ENCODE assay signal across 10 cellular contexts in genomic region chr14:73290279-73290678, GRCh38. TPM values are rescaled to one million over a fixed set of nuclear protein-coding genes. Genes with fewer than 3 reads are reported as not detected.
DNase-seq lines count a peak whose midpoint lies in the region; ATAC-seq and TF ChIP-seq lines count a peak whose summit lies in the region.
"Had no signal": no experiment of that assay in that cellular context is flagged by ENCODE, and none has a peak within 500 bp of the region (broad histone marks: within the 10 kb centered on the region; RNA-seq: fewer than 3 reads in every experiment).

No MANE protein-coding gene starts in this region.

- no peak overlapping the region for H3K4me3 Mint-ChIP-seq in activated T-helper 2 cell treated with anti-CD3 and anti-CD28 coated beads, Interferon-gamma antibody, Interleukin-2, Interleukin-4, amounts not matched to agents 10 μg/mL and 5 μg/mL and 100 μg/mL, durations not matched to agents 14 hours and 24 hours and 36 hours (ENCODE audit: low read depth)
- H3K4me3 Mint-ChIP-seq: immature natural killer cell, nephron had no signal

- in situ Hi-C loops in GM13976 (cut with MboI; ENCODE audit: low sequenced_read_pairs, unreplicated experiment) = loop anchor here (10.0 kb wide), 1 partner anchor 175 kb away; no protein-coding TSS in a partner anchor

- H3K27me3 Mint-ChIP-seq in activated T-helper 2 cell treated with anti-CD3 and anti-CD28 coated beads, Interferon-gamma antibody, Interleukin-2, Interleukin-4, amounts not matched to agents 10 μg/mL and 5 μg/mL and 100 μg/mL, durations not matched to agents 14 hours and 24 hours and 36 hours (ENCODE audit: low read depth) = no peaks in the 10 kb centered on the region

- no peaks in the 10 kb centered on the region for H3K9me3 Mint-ChIP-seq in activated T-helper 2 cell treated with anti-CD3 and anti-CD28 coated beads, Interferon-gamma antibody, Interleukin-2, Interleukin-4, amounts not matched to agents 10 μg/mL and 5 μg/mL and 100 μg/mL, durations not matched to agents 14 hours and 24 hours and 36 hours
- H3K9me3 Mint-ChIP-seq: immature natural killer cell, nephron had no signal

- DNase-seq in GM13976 (ENCODE audit: low spot score) = peak; percentile 66
- DNase-seq in activated T-helper 2 cell treated with anti-CD3 and anti-CD28 coated beads, Interferon-gamma antibody, Interleukin-2, Interleukin-4, amounts not matched to agents 10 μg/mL and 5 μg/mL and 100 μg/mL, durations not matched to agents 14 hours and 24 hours and 36 hours (ENCODE audit: low spot score) = no peak
- no peak for DNase-seq in anterior cingulate cortex (lab: John Stamatoyannopoulos, UW)
- DNase-seq in medulla oblongata (ENCODE audit: extremely low spot score) = no peak
- DNase-seq in NCI-H1092 treated with DMSO at 0.1 percent for 48 hours (lab: John Stamatoyannopoulos, UW) = no peak
- DNase-seq: immature natural killer cell had no signal

- peak overlapping the region; percentile 24 for H3K27ac Mint-ChIP-seq in activated T-helper 2 cell treated with anti-CD3 and anti-CD28 coated beads, Interferon-gamma antibody, Interleukin-2, Interleukin-4, amounts not matched to agents 10 μg/mL and 5 μg/mL and 100 μg/mL, durations not matched to agents 14 hours and 24 hours and 36 hours
- H3K27ac Mint-ChIP-seq: nephron had no signal

- intact Hi-C loops in activated T-helper 2 cell treated with anti-CD3 and anti-CD28 coated beads, Interferon-gamma antibody, Interleukin-2, Interleukin-4, amounts not matched to agents 10 μg/mL and 5 μg/mL and 100 μg/mL, durations not matched to agents 14 hours and 24 hours and 36 hours (cut with micrococcal nuclease) = loop anchor here (1.0 to 5.0 kb wide), 3 partner anchors 48 to 178 kb away; no protein-coding TSS in a partner anchor

- ATAC-seq in GM19351 (IDR thresholded peaks at IDR 0.05; ENCODE audit: unreplicated experiment) = peak; percentile 76
- ATAC-seq in HG02973 (IDR thresholded peaks at IDR 0.05; ENCODE audit: unreplicated experiment) = peak; percentile 73
- ATAC-seq in GM18909 (IDR thresholded peaks at IDR 0.05; ENCODE audit: poor library complexity, unreplicated experiment) = no peak

- peaks cover 40% of the 10 kb centered on the region for H3K36me3 Mint-ChIP-seq in activated T-helper 2 cell treated with anti-CD3 and anti-CD28 coated beads, Interferon-gamma antibody, Interleukin-2, Interleukin-4, amounts not matched to agents 10 μg/mL and 5 μg/mL and 100 μg/mL, durations not matched to agents 14 hours and 24 hours and 36 hours (ENCODE audit: low read depth)

- no peak for TF ChIP-seq CTCF in GM13976 (IDR thresholded peaks at IDR 0.05; ENCODE audit: borderline replicate concordance, control extremely low read depth, extremely low read depth, insufficient read depth, missing control alignments)

- peaks cover 36% of the 10 kb centered on the region for H3K4me1 Mint-ChIP-seq in activated T-helper 2 cell treated with anti-CD3 and anti-CD28 coated beads, Interferon-gamma antibody, Interleukin-2, Interleukin-4, amounts not matched to agents 10 μg/mL and 5 μg/mL and 100 μg/mL, durations not matched to agents 14 hours and 24 hours and 36 hours (ENCODE audit: low read depth)
- H3K4me1 Mint-ChIP-seq: nephron had no signal

RNA-seq across cellular contexts. Expression of gene PAPLN, which starts 53.0 kb away (rescaled TPM):
- 0.67 and 0.75 TPM in 2 replicates for total RNA-seq in activated T-helper 2 cell treated with anti-CD3 and anti-CD28 coated beads, Interferon-gamma antibody, Interleukin-2, Interleukin-4, amounts not matched to agents 10 μg/mL and 5 μg/mL and 100 μg/mL, durations not matched to agents 14 hours and 24 hours and 36 hours
